ENCODE assay signal across 1 cellular context in the genomic region with DNA sequence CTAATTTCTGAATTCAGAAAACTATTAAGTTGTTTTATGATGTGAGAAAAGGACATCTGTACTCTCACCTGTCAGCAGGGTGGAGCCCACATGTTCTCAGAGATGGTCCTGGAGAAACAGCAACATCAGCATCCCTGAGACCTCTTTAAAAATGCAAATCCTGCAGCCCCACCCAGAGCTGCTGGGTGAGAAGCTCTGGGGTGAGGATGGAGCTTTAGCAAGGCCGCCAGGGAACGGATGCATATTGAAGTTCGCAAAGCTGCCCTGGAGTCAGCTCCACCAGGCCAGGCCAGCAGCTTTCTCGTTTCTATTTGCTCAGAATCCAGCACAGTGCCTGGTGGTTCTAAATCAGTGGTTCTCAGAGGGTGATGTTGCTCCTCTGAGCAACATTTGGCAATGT.
TF ChIP-seq lines count a peak whose summit lies in the region.

No MANE protein-coding gene starts in this region.

TF ChIP-seq in GM23338, 12 proteins besides CTCF, POLR2A, EP300 and RAD21 (continued from another document):
- TF ChIP-seq ZNF331 (CRISPR knock-in tag; IDR thresholded peaks at IDR 0.05; ENCODE audit: low read depth) = no peak
- TF ChIP-seq NANOG (IDR thresholded peaks at IDR 0.05; ENCODE audit: borderline replicate concordance) = no peak
- no peak for TF ChIP-seq CREB1 (CRISPR knock-in tag; IDR thresholded peaks at IDR 0.05; ENCODE audit: low read depth)
- TF ChIP-seq POLR2AphosphoS5 (IDR thresholded peaks at IDR 0.05; ENCODE audit: low read depth) = no peak
- TF ChIP-seq EZH2phosphoT487 (IDR thresholded peaks at IDR 0.05; ENCODE audit: unreplicated experiment) = no peak
- no peak for TF ChIP-seq REST (IDR thresholded peaks at IDR 0.05; ENCODE audit: unreplicated experiment)
- no peak for TF ChIP-seq ZNF462 (CRISPR knock-in tag; IDR thresholded peaks at IDR 0.05)
- TF ChIP-seq STAT1 (IDR thresholded peaks at IDR 0.05; ENCODE audit: unreplicated experiment) = no peak
- no peak for TF ChIP-seq ZNF114 (CRISPR knock-in tag; IDR thresholded peaks at IDR 0.05)
- no peak for TF ChIP-seq EZH2 (IDR thresholded peaks at IDR 0.05; ENCODE audit: low read depth, unreplicated experiment)
